In genomic region chr3:6971933-6972332, GRCh38 we compare ENCODE assay signal across 7 cellular contexts.
"Had no signal": no experiment of that assay in that cellular context is flagged by ENCODE, and none has a peak within 500 bp of the region (broad histone marks: within the 10 kb centered on the region; RNA-seq: fewer than 3 reads in every experiment).

No MANE protein-coding gene starts in this region.

- H3K4me3 Mint-ChIP-seq: H9, IgD-negative memory B cell had no signal

- H3K36me3 Mint-ChIP-seq: IgD-negative memory B cell had no signal

- H3K27ac Mint-ChIP-seq: H9, IgD-negative memory B cell had no signal

- DNase-seq: GOT3, H9, HCEC 1CT, KG1 had no signal

- H3K4me1 Mint-ChIP-seq: IgD-negative memory B cell had no signal

- H3K27ac ChIP-seq: HL-60 had no signal

- FAIRE-seq: H54 had no signal

- H3K27me3 Mint-ChIP-seq: IgD-negative memory B cell had no signal

- H3K9me3 Mint-ChIP-seq: H9 had no signal
